In the genomic region with DNA sequence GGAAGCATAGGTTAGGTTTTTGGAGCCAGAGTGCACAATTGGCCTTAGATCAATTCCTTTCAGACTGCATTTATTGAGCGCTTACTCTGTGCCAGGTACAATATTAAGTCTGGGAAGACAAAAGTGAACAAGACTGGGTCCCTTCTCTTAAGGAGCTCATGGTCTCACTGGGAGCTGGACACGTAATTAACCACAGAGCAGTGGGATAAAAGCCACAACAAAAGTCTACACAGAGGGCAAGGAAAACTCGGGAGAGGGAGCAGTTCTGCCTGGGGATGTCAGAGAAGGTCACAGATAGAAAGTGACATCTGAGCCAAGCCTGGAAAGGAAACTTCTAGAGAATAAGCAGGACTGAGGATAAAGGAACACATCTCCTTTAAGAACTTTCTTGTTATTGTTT, we compare ENCODE assay signal across 19 cellular contexts. TPM values are rescaled to one million over a fixed set of nuclear protein-coding genes. Genes with fewer than 3 reads are reported as not detected.
A peak's percentile ranks its signal among the peaks of the same experiment; 100 is the strongest.
DNase-seq lines count a peak whose midpoint lies in the region; ATAC-seq, FAIRE-seq and TF ChIP-seq lines count a peak whose summit lies in the region.
"Had no signal": no experiment of that assay in that cellular context is flagged by ENCODE, and none has a peak within 500 bp of the region (broad histone marks: within the 10 kb centered on the region; RNA-seq: fewer than 3 reads in every experiment).

No MANE protein-coding gene starts in this region.

- DNase-seq in A549 (ENCODE audit: low read depth in 1 of 2, low spot score in 1 of 2) (no peak), RPMI7951 (ENCODE audit: low read depth) (peak; percentile 35), osteocyte (ENCODE audit: extremely low spot score, unreplicated experiment) (no peak), cerebellar cortex (ENCODE audit: low spot score) (no peak), coronary artery (ENCODE audit: low spot score) (no peak)
- DNase-seq: 8988T; C1 segment of cervical spinal cord; Calu3; CD4-positive, alpha-beta memory T cell; COR-L47; DMS53; DMS79 treated with DMSO at 0.1 percent for 48 hours; GM23248; H7; HCEC 1CT had no signal

- no peaks in the 10 kb centered on the region for H3K9me3 ChIP-seq in A549

- peak overlapping the region; percentile 27 for H3K27ac Mint-ChIP-seq in osteocyte (ENCODE audit: unreplicated experiment)
- H3K27ac Mint-ChIP-seq: CD4-positive, alpha-beta memory T cell had no signal

- no peak for TF ChIP-seq POLR2A in A549 (IDR thresholded peaks at IDR 0.05; ENCODE audit: low read length)

- H3K4me1 ChIP-seq in A549 = peaks cover 72% of the 10 kb centered on the region

- FAIRE-seq in A549 (lab: Jason Lieb, UNC) = no peak
- FAIRE-seq: G401.6, GM12892, H1 had no signal

- no peak for TF ChIP-seq EP300 in A549 (IDR thresholded peaks at IDR 0.05)

- no peaks in the 10 kb centered on the region for H3K27me3 Mint-ChIP-seq in osteocyte (ENCODE audit: unreplicated experiment)

- POLR2A ChIA-PET in A549 (lab: Yijun Ruan, JAX) = interaction anchor here (0.6 kb wide), 1 partner anchor 1273 kb away, joined by 8 read pairs; no protein-coding TSS in a partner anchor

- peak overlapping the region; percentile 91 to 96 for H3K27ac ChIP-seq in A549
- no peak overlapping the region for H3K27ac ChIP-seq in coronary artery
- H3K27ac ChIP-seq: GM23248 had no signal

- no peak for TF ChIP-seq RAD21 in A549 (conservative IDR thresholded peaks at IDR 0.05 in 1 of 2, IDR thresholded peaks at IDR 0.05 in 1 of 2)

- no peak overlapping the region for H3K4me2 ChIP-seq in A549

- peaks cover 43% of the 10 kb centered on the region for H3K4me1 Mint-ChIP-seq in osteocyte (ENCODE audit: unreplicated experiment)
- H3K4me1 Mint-ChIP-seq: CD4-positive, alpha-beta memory T cell had no signal

- peaks cover 3% of the 10 kb centered on the region for H3K36me3 Mint-ChIP-seq in osteocyte (ENCODE audit: unreplicated experiment)
- H3K36me3 Mint-ChIP-seq: CD4-positive, alpha-beta memory T cell had no signal

- ATAC-seq in A549 (no peak), GM21723 (IDR thresholded peaks at IDR 0.05; ENCODE audit: unreplicated experiment) (no peak)

- H3K4me3 ChIP-seq in A549 (no peak overlapping the region), coronary artery (no peak overlapping the region)
- H3K4me3 ChIP-seq: GM23248 had no signal

- no peak for TF ChIP-seq CTCF in A549 (IDR thresholded peaks at IDR 0.05)
- no peak for TF ChIP-seq CTCF in osteocyte (IDR thresholded peaks at IDR 0.05)
- TF ChIP-seq CTCF in coronary artery (IDR thresholded peaks at IDR 0.05) = no peak

- H3K4me3 Mint-ChIP-seq in osteocyte (ENCODE audit: unreplicated experiment) = no peak overlapping the region
- H3K4me3 Mint-ChIP-seq: CD4-positive, alpha-beta memory T cell had no signal

- no peaks in the 10 kb centered on the region for H3K9me3 Mint-ChIP-seq in osteocyte (ENCODE audit: unreplicated experiment)
- H3K9me3 Mint-ChIP-seq: CD4-positive, alpha-beta memory T cell had no signal

- WGBS in A549 (ENCODE audit: missing lambda C conversion rate) = 77% methylated on average over 3 of the region's 3 CpGs

- CTCF ChIA-PET in A549 (lab: Yijun Ruan, JAX) = interaction anchor here (0.9 to 2.3 kb wide), 6 partner anchors 11 to 323 kb away, joined by 3 to 9 read pairs (median 4); no protein-coding TSS in a partner anchor

TF ChIP-seq in A549, 52 proteins besides CTCF, POLR2A, EP300 and RAD21:
- TF ChIP-seq ZFP36 (IDR thresholded peaks at IDR 0.05; ENCODE audit: borderline replicate concordance, partially characterized antibody) = no peak
- no peak for TF ChIP-seq GATA3 (IDR thresholded peaks at IDR 0.05; ENCODE audit: borderline replicate concordance)
- TF ChIP-seq MAFK (IDR thresholded peaks at IDR 0.05; ENCODE audit: partially characterized antibody) = no peak
- no peak for TF ChIP-seq CBX8 (IDR thresholded peaks at IDR 0.05)
- TF ChIP-seq, protein P1, sequence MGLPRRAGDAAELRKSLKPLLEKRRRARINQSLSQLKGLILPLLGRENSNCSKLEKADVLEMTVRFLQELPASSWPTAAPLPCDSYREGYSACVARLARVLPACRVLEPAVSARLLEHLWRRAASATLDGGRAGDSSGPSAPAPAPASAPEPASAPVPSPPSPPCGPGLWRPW (IDR thresholded peaks at IDR 0.05) = no peak
- TF ChIP-seq TP53 (CRISPR knock-in tag; IDR thresholded peaks at IDR 0.05) = no peak
- TF ChIP-seq CHD4 (IDR thresholded peaks at IDR 0.05; ENCODE audit: borderline replicate concordance) = no peak
- TF ChIP-seq BHLHE40 (IDR thresholded peaks at IDR 0.05; ENCODE audit: low read depth, low read length) = no peak

RNA-seq across cellular contexts. Expression of a gene that starts 40.3 kb away (rescaled TPM):
- polyA plus RNA-seq in A549 (2011; rRNA removed) = 2.0 and 2.2 TPM in 2 replicates
- polyA plus RNA-seq in A549 (2012; cell fraction: cytosol; rRNA removed) = 0.62 and 0.92 TPM in 2 replicates
- 1.7 and 2.5 TPM in 2 replicates for polyA plus RNA-seq in A549 (2012; cell fraction: nucleus; rRNA removed)
- polyA plus RNA-seq in A549 (2017; fragmentation: RNase III; extraction: RNeasy Plus Mini Kit Qiagen cat#74134 plus additional on column Dnase treatment) = 2.8 to 4.0 TPM (median 2.9 TPM) in 3 replicates
- 1.9 and 2.1 TPM in 2 replicates for polyA minus RNA-seq in A549 (2011; rRNA and poly(A)+ RNA removed)
- not detected in 2 replicates for total RNA-seq in RPMI7951 (2014; rRNA removed; shearing (Covaris generic))
- 2.0 and 2.5 TPM in 2 replicates for total RNA-seq in osteocyte
- total RNA-seq: CD4-positive, alpha-beta memory T cell; GM23248 had no signal

Comparison
In these comparisons a context has a peak if more than half of its experiments do, and no peak if none do; other contexts are left out.
1. H3K27ac ChIP-seq: peak in A549 (2 of 2); none in coronary artery (0 of 2).